ENCODE assay signal across 8 cellular contexts in the genomic region with DNA sequence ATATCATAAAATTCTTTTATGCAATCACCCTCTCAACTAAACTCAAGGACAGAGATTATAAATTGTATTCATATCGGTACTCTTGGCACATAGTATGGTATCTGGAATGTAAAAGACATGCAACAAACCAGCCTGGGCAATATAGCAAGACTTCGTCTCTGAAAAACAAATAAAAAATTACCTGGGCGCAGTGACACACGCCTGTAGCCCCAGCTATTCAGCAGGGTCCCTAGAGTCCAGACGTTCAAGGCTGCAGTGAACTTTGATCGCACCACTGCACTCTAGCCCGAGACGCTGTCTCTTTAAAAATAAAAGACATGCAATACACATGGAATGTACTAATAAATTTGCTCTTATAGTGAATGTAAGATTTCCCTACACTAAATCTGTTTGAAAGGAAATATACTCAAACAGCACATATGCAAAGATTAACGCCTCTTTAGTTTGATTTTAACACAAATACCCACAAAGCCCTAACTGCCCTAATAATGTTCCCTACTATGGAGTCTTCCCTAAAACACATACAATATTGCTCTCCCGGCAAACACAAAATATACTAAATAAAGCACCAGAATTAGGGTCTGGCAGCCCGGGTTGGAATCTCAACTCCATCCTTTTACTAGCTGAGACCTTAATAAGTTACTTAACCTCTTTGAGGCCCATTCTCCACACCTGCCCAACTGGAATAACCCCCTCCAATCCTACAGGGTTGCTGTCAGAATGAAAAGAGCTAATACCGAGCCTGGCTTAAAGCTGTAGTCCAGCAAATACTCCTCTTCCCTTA. TPM values are rescaled to one million over a fixed set of nuclear protein-coding genes. Genes with fewer than 3 reads are reported as not detected.
DNase-seq lines count a peak whose midpoint lies in the region; ATAC-seq and TF ChIP-seq lines count a peak whose summit lies in the region.

No MANE protein-coding gene starts in this region.

- ATAC-seq in left lung (peak; percentile 32), upper lobe of right lung (no peak)

- H3K27me3 Mint-ChIP-seq in activated naive CD4-positive, alpha-beta T cell treated with anti-CD3 and anti-CD28 coated beads, Interleukin-2, amount 10 ng/mL, durations not matched to agents 7 days and 5 days = peaks cover 7% of the 10 kb centered on the region

- intact Hi-C loops in left lung (cut with DNase I) = no loop called here
- intact Hi-C loops in upper lobe of right lung (cut with DNase I) = no loop called here

- no peak for TF ChIP-seq CTCF in left lung (IDR thresholded peaks at IDR 0.05)
- no peak for TF ChIP-seq CTCF in upper lobe of right lung (IDR thresholded peaks at IDR 0.05)

- H3K9me3 Mint-ChIP-seq in activated naive CD4-positive, alpha-beta T cell treated with anti-CD3 and anti-CD28 coated beads, Interleukin-2, amount 10 ng/mL, durations not matched to agents 7 days and 5 days = no peaks in the 10 kb centered on the region

- H3K36me3 ChIP-seq in left lung (no peaks in the 10 kb centered on the region), upper lobe of right lung (no peaks in the 10 kb centered on the region)

- CTCF ChIA-PET in activated naive CD4-positive, alpha-beta T cell treated with anti-CD3 and anti-CD28 coated beads, Interleukin-2, amount 10 ng/mL, durations not matched to agents 7 days and 5 days (lab: Charles Lee) = interaction anchor here (0.6 to 1.1 kb wide), 2 partner anchors 9 to 64 kb away, joined by 3 to 5 read pairs; no protein-coding TSS in a partner anchor

- peaks cover 29% of the 10 kb centered on the region for H3K4me1 Mint-ChIP-seq in activated naive CD4-positive, alpha-beta T cell treated with anti-CD3 and anti-CD28 coated beads, Interleukin-2, amount 10 ng/mL, durations not matched to agents 7 days and 5 days

- H3K4me1 ChIP-seq in left lung (peaks cover 5 to 16% of the 10 kb centered on the region in 2 donors), upper lobe of right lung (peaks cover 4% of the 10 kb centered on the region)

- peaks cover 3% of the 10 kb centered on the region for H3K36me3 Mint-ChIP-seq in activated naive CD4-positive, alpha-beta T cell treated with anti-CD3 and anti-CD28 coated beads, Interleukin-2, amount 10 ng/mL, durations not matched to agents 7 days and 5 days

- peak overlapping the region; percentile 97 for H3K4me3 Mint-ChIP-seq in activated naive CD4-positive, alpha-beta T cell treated with anti-CD3 and anti-CD28 coated beads, Interleukin-2, amount 10 ng/mL, durations not matched to agents 7 days and 5 days

- no peaks in the 10 kb centered on the region for H3K27me3 ChIP-seq in left lung
- H3K27me3 ChIP-seq in upper lobe of right lung = no peaks in the 10 kb centered on the region

- no peak overlapping the region for H3K27ac Mint-ChIP-seq in activated naive CD4-positive, alpha-beta T cell treated with anti-CD3 and anti-CD28 coated beads, Interleukin-2, amount 10 ng/mL, durations not matched to agents 7 days and 5 days

- H3K27ac ChIP-seq in left lung (peak overlapping the region; percentile 82 to 87), upper lobe of right lung (peak overlapping the region; percentile 76)

- no peaks in the 10 kb centered on the region for H3K9me3 ChIP-seq in left lung
- no peaks in the 10 kb centered on the region for H3K9me3 ChIP-seq in upper lobe of right lung

- DNase-seq in activated naive CD4-positive, alpha-beta T cell treated with anti-CD3 and anti-CD28 coated beads, Interleukin-2, amount 10 ng/mL, durations not matched to agents 7 days and 5 days = no peak
- no peak for DNase-seq in activated naive CD4-positive, alpha-beta T cell treated with anti-CD3 and anti-CD28 coated beads, Interleukin-2, amount 50 U/mL, for 16 hours
- DNase-seq in amniotic epithelial cell (ENCODE audit: low read depth) (peak; percentile 15), left lung (no peak), upper lobe of right lung (no peak), NCI-H226 (no peak), AG08395 (ENCODE audit: low spot score) (no peak)
- no peak for DNase-seq in activated effector memory CD4-positive, alpha-beta T cell treated with Interleukin-2 at 50 U/mL for 16 hours

- H3K4me3 ChIP-seq in left lung (peak overlapping the region; percentile 70 to 78), upper lobe of right lung (peak overlapping the region; percentile 73)

RNA-seq across cellular contexts. Expression of gene ABCA5, which starts 1.2 kb away (rescaled TPM):
- total RNA-seq in left lung (10 to 100 TPM; 14.7 to 15.6 TPM), upper lobe of right lung (20.7 TPM)
